ENCODE assay signal across 2 cellular contexts in genomic region chr19:6416658-6417405, GRCh38.
TF ChIP-seq lines count a peak whose summit lies in the region.

No MANE protein-coding gene starts in this region.

TF ChIP-seq in GM12891, 5 proteins besides CTCF, POLR2A, EP300 and RAD21:
- TF ChIP-seq PAX5 (IDR thresholded peaks at IDR 0.05; ENCODE audit: insufficient read depth, low read length, severe bottlenecking) (no peak), POLR2AphosphoS5 (IDR thresholded peaks at IDR 0.05; ENCODE audit: low read depth, low read length) (0 out of 2 replicates have a peak, but pooled peaks have one; percentile 5)

TF ChIP-seq in K562, 482 proteins besides CTCF, POLR2A, EP300 and RAD21:
- TF ChIP-seq POLR2G (IDR thresholded peaks at IDR 0.05; ENCODE audit: low read depth, low read length): peak; percentile 49
- TF ChIP-seq RBFOX2 (IDR thresholded peaks at IDR 0.05; ENCODE audit: low read depth, low read length): peak; percentile 34
- no peak for TF ChIP-seq NONO (IDR thresholded peaks at IDR 0.05; ENCODE audit: low read depth in 2 of 2, low read length in 1 of 2)
